ENCODE assay signal across 9 cellular contexts in genomic region chr20:49505518-49505917, GRCh38. TPM values are rescaled to one million over a fixed set of nuclear protein-coding genes. Genes with fewer than 3 reads are reported as not detected.
A peak's percentile ranks its signal among the peaks of the same experiment; 100 is the strongest.
DNase-seq lines count a peak whose midpoint lies in the region; ATAC-seq, FAIRE-seq and TF ChIP-seq lines count a peak whose summit lies in the region.
"Had no signal": no experiment of that assay in that cellular context is flagged by ENCODE, and none has a peak within 500 bp of the region (broad histone marks: within the 10 kb centered on the region; RNA-seq: fewer than 3 reads in every experiment).

No MANE protein-coding gene starts in this region.

- no peaks in the 10 kb centered on the region for H3K36me3 ChIP-seq in endothelial cell of umbilical vein (ENCODE audit: control insufficient read depth in 2 of 2, extremely low read depth in 1 of 2, insufficient read depth in 2 of 2, low read length in 2 of 2)

- no peak for TF ChIP-seq POLR2A in endothelial cell of umbilical vein (IDR thresholded peaks at IDR 0.05; ENCODE audit: low read depth, low read length)

- POLR2A ChIA-PET in endothelial cell of umbilical vein (lab: Charles Lee) = no interaction called here

- BruUV-seq in endothelial cell of umbilical vein (replicated peaks; lab: Mats Ljungman, UMichigan) = no TSS peak

- H3K9ac ChIP-seq in endothelial cell of umbilical vein (replicated peaks; ENCODE audit: extremely low read depth, insufficient read depth, low read length) = no peak overlapping the region

- no peak overlapping the region for H3K4me3 ChIP-seq in endothelial cell of umbilical vein (replicated peaks in 1 of 3; ENCODE audit: insufficient read depth in 1 of 3, low read depth in 1 of 3, low read length in 3 of 3)

- no peak for ATAC-seq in HG03108 (IDR thresholded peaks at IDR 0.05; ENCODE audit: unreplicated experiment)
- no peak for ATAC-seq in HG03175 (IDR thresholded peaks at IDR 0.05; ENCODE audit: unreplicated experiment)
- no peak for ATAC-seq in GM21717 (IDR thresholded peaks at IDR 0.05; ENCODE audit: unreplicated experiment)

- dilution Hi-C loops in endothelial cell of umbilical vein (cut with MboI; ENCODE audit: extremely low pct_ligation_motif_present, low sequenced_read_pairs) = no loop called here

- no peaks in the 10 kb centered on the region for H3K79me2 ChIP-seq in endothelial cell of umbilical vein (ENCODE audit: control insufficient read depth, insufficient read depth, low read length)

- no peaks in the 10 kb centered on the region for H3K4me1 ChIP-seq in endothelial cell of umbilical vein (ENCODE audit: control insufficient read depth, extremely low read depth, insufficient read depth, low read length)

- H2AFZ ChIP-seq in endothelial cell of umbilical vein (ENCODE audit: low read depth, low read length) = no peak overlapping the region

- TF ChIP-seq CTCF in endothelial cell of umbilical vein (IDR thresholded peaks at IDR 0.05; ENCODE audit: extremely low read depth in 1 of 2, insufficient read depth in 1 of 2, low read depth in 1 of 2, low read length in 2 of 2) = no peak

- no peaks in the 10 kb centered on the region for H4K20me1 ChIP-seq in endothelial cell of umbilical vein (replicated peaks; ENCODE audit: control insufficient read depth, extremely low read depth, insufficient read depth, low read length)

- peak; percentile 27 for DNase-seq in HCEC 1CT
- peak; percentile 37 for DNase-seq in NCI-H226
- DNase-seq in endothelial cell of umbilical vein (ENCODE audit: low read depth, low spot score) = peak; percentile 47
- DNase-seq in posterior cingulate gyrus = peak; percentile 27 to 96 (median 76)
- no peak for DNase-seq in NAMALWA (ENCODE audit: low spot score)
- DNase-seq: activated CD4-positive, alpha-beta memory T cell treated with anti-CD3 and anti-CD28 coated beads for 36 hours had no signal

- no peaks in the 10 kb centered on the region for H3K9me3 ChIP-seq in endothelial cell of umbilical vein (replicated peaks; ENCODE audit: control insufficient read depth, insufficient read depth, low read length)

- no peak for FAIRE-seq in endothelial cell of umbilical vein (lab: Jason Lieb, UNC)

- intact Hi-C loops in endothelial cell of umbilical vein (cut with micrococcal nuclease) = no loop called here
- intact Hi-C loops in posterior cingulate gyrus (cut with DNase I) = no loop called here

- no peaks in the 10 kb centered on the region for H3K9me1 ChIP-seq in endothelial cell of umbilical vein (replicated peaks; ENCODE audit: control insufficient read depth, extremely low read depth, insufficient read depth, low read length)

- CTCF ChIA-PET in endothelial cell of umbilical vein (lab: Charles Lee) = interaction anchor here (0.8 to 6.5 kb wide), 14 partner anchors 12 to 259 kb away, joined by 3 to 77 read pairs (median 4); no protein-coding TSS in a partner anchor

- peaks cover 4 to 9% of the 10 kb centered on the region in 2 experiments for H3K27me3 ChIP-seq in endothelial cell of umbilical vein (ENCODE audit: control insufficient read depth in 2 of 2, insufficient read depth in 2 of 2, low read length in 2 of 2)

- H3K27ac ChIP-seq in endothelial cell of umbilical vein (ENCODE audit: insufficient read depth, low read depth, low read length) = no peak overlapping the region

- H3K4me2 ChIP-seq in endothelial cell of umbilical vein (ENCODE audit: insufficient read depth, low read length) = no peak overlapping the region

TF ChIP-seq in endothelial cell of umbilical vein, 7 proteins besides CTCF, POLR2A, EP300 and RAD21:
- TF ChIP-seq EZH2 (IDR thresholded peaks at IDR 0.05; ENCODE audit: borderline replicate concordance, low read depth, low read length, severe bottlenecking) (no peak), MAX (IDR thresholded peaks at IDR 0.05; ENCODE audit: insufficient read depth, insufficient read length) (no peak), JUN (IDR thresholded peaks at IDR 0.05; ENCODE audit: borderline replicate concordance, insufficient read depth, insufficient read length, low read depth) (no peak), POLR2AphosphoS5 (IDR thresholded peaks at IDR 0.05; ENCODE audit: insufficient read depth, low read depth, low read length) (no peak), FOS (IDR thresholded peaks at IDR 0.05; ENCODE audit: borderline replicate concordance, insufficient read depth, low read length) (no peak), GATA2 (IDR thresholded peaks at IDR 0.05; ENCODE audit: insufficient read depth, insufficient read length, low read depth, low read length) (no peak), MYC (IDR thresholded peaks at IDR 0.05; ENCODE audit: low read depth, low read length) (no peak)

RNA-seq across cellular contexts. Expression of gene KCNB1, which starts 23.1 kb away (rescaled TPM):
- not detected in 2 replicates for total RNA-seq in endothelial cell of umbilical vein
- polyA plus RNA-seq in endothelial cell of umbilical vein = not detected in 2 replicates
- polyA plus RNA-seq in endothelial cell of umbilical vein (2011; cell fraction: cytosol; rRNA removed) = 0.04 TPM in 1 of 2 replicates, not detected in the other
- not detected in 2 replicates for polyA plus RNA-seq in endothelial cell of umbilical vein (2011; cell fraction: nucleus; rRNA removed)
- polyA plus RNA-seq in endothelial cell of umbilical vein (2012) = 0.04 and 0.05 TPM in 2 replicates
- polyA minus RNA-seq in endothelial cell of umbilical vein = 0.12 TPM in 1 of 2 replicates, not detected in the other
- polyA minus RNA-seq in endothelial cell of umbilical vein (2011; cell fraction: cytosol; rRNA and poly(A)+ RNA removed) = not detected
- not detected in 2 replicates for polyA minus RNA-seq in endothelial cell of umbilical vein (2011; cell fraction: nucleus; rRNA and poly(A)+ RNA removed)
- total RNA-seq: activated CD4-positive, alpha-beta memory T cell treated with anti-CD3 and anti-CD28 coated beads for 36 hours had no signal
